In genomic region chr2:42936632-42936996, GRCh38 we compare ENCODE assay signal across 21 cellular contexts.
A peak's percentile ranks its signal among the peaks of the same experiment; 100 is the strongest.
DNase-seq lines count a peak whose midpoint lies in the region; ATAC-seq and TF ChIP-seq lines count a peak whose summit lies in the region.
"Had no signal": no experiment of that assay in that cellular context is flagged by ENCODE, and none has a peak within 500 bp of the region (broad histone marks: within the 10 kb centered on the region; RNA-seq: fewer than 3 reads in every experiment).

No MANE protein-coding gene starts in this region.

- H3K36me3 Mint-ChIP-seq in nephron (ENCODE audit: low read depth): no peaks in the 10 kb centered on the region
- H3K36me3 Mint-ChIP-seq: CD4-positive, CD25-positive, alpha-beta regulatory T cell had no signal

- H3K36me3 ChIP-seq in esophagus squamous epithelium: no peaks in the 10 kb centered on the region
- no peaks in the 10 kb centered on the region for H3K36me3 ChIP-seq in thyroid gland
- H3K36me3 ChIP-seq in body of pancreas (replicated peaks in 1 of 2; ENCODE audit: insufficient read depth in 1 of 2, low read depth in 2 of 2): no peaks in the 10 kb centered on the region

- WGBS in esophagus squamous epithelium, 2 donors: 0 to 51% methylated on average over 1 to 2 of the region's 3 CpGs
- WGBS in thyroid gland, 2 donors: 62 to 82% methylated on average over 3 of the region's 3 CpGs
- whole genome bisulfite sequencing in body of pancreas, 2 donors: 71 to 72% methylated on average over 3 of the region's 3 CpGs

- H3K27ac ChIP-seq in esophagus squamous epithelium (peak overlapping the region; percentile 67 to 91 (median 77)), thyroid gland (peak overlapping the region in 2 of 3 donors; percentile 24 to 58), body of pancreas (no peak overlapping the region)

- H3K9me3 ChIP-seq in esophagus squamous epithelium (no peaks in the 10 kb centered on the region), thyroid gland (no peaks in the 10 kb centered on the region), body of pancreas (no peaks in the 10 kb centered on the region)

- TF ChIP-seq POLR2A in esophagus squamous epithelium (IDR thresholded peaks at IDR 0.05) (no peak), thyroid gland (IDR thresholded peaks at IDR 0.05) (no peak), body of pancreas (IDR thresholded peaks at IDR 0.05) (no peak)

- H3K4me3 Mint-ChIP-seq in nephron: no peak overlapping the region
- H3K4me3 Mint-ChIP-seq: CD4-positive, CD25-positive, alpha-beta regulatory T cell had no signal

- TF ChIP-seq CTCF in esophagus squamous epithelium (IDR thresholded peaks at IDR 0.05) (no peak), nephron (IDR thresholded peaks at IDR 0.05; ENCODE audit: unreplicated experiment in 3 of 3) (no peak), thyroid gland (IDR thresholded peaks at IDR 0.05) (no peak), body of pancreas (IDR thresholded peaks at IDR 0.05) (no peak)

- H3K27me3 ChIP-seq in esophagus squamous epithelium: no peaks in the 10 kb centered on the region
- no peaks in the 10 kb centered on the region for H3K27me3 ChIP-seq in thyroid gland
- no peaks in the 10 kb centered on the region for H3K27me3 ChIP-seq in body of pancreas

- intact Hi-C loops in Right ventricle myocardium inferior (cut with DNase I) (no loop called here), left ventricle myocardium superior (cut with micrococcal nuclease) (no loop called here), esophagus squamous epithelium (cut with DNase I) (no loop called here), thyroid gland (cut with DNase I) (loop anchor here (10.0 kb wide), 1 partner anchor 72 kb away; no protein-coding TSS in a partner anchor), body of pancreas (cut with DNase I) (no loop called here), head of caudate nucleus (cut with DNase I) (no loop called here)

- H3K4me1 ChIP-seq in esophagus squamous epithelium: peaks cover 28 to 83% (median 72%) of the 10 kb centered on the region in 3 donors
- H3K4me1 ChIP-seq in thyroid gland: peaks cover 41 to 60% of the 10 kb centered on the region in 2 donors
- H3K4me1 ChIP-seq in body of pancreas: peaks cover 7% of the 10 kb centered on the region

- H3K4me3 ChIP-seq in esophagus squamous epithelium (no peak overlapping the region), thyroid gland (replicated peaks in 1 of 3) (no peak overlapping the region), body of pancreas (no peak overlapping the region)

- H3K9me3 Mint-ChIP-seq in nephron: no peaks in the 10 kb centered on the region

- DNase-seq in Right ventricle myocardium inferior (ENCODE audit: missing footprints) (peak; percentile 32), left ventricle myocardium superior (no peak), esophagus squamous epithelium (lab: John Stamatoyannopoulos, UW) (no peak), thyroid gland (no peak), body of pancreas (no peak), head of caudate nucleus (no peak)
- DNase-seq: 8988T; CD4-positive, CD25-positive, alpha-beta regulatory T cell; COR-L47; DMS 273 treated with DMSO at 0.1 percent for 48 hours; DND-41; GOT3; NCI-H1105 treated with DMSO at 0.1 percent for 48 hours; NCI-H1694 treated with DMSO at 0.1 percent for 48 hours; NCI-H2107; NCI-H2227 treated with DMSO at 0.1 percent for 48 hours; NCI-H510A treated with DMSO at 0.1 percent for 48 hours; NCI-H774; SHP77 treated with DMSO at 0.1 percent for 48 hours had no signal

- ATAC-seq in Right ventricle myocardium inferior (no peak), left ventricle myocardium superior (no peak), body of pancreas (no peak), GM19328 (IDR thresholded peaks at IDR 0.05; ENCODE audit: unreplicated experiment) (no peak)

- peaks cover 3% of the 10 kb centered on the region for H3K27me3 Mint-ChIP-seq in nephron (ENCODE audit: low read depth)

- H3K4me1 Mint-ChIP-seq in nephron: peaks cover 60% of the 10 kb centered on the region

- peak overlapping the region in 2 of 3 experiments; percentile 58 to 99 for H3K27ac Mint-ChIP-seq in nephron
- H3K27ac Mint-ChIP-seq: CD4-positive, CD25-positive, alpha-beta regulatory T cell had no signal

Comparison
In these comparisons a context has a peak if more than half of its experiments do, and no peak if none do; other contexts are left out.
1. H3K27ac ChIP-seq: peak in esophagus squamous epithelium (4 of 4) and thyroid gland (2 of 3); none in body of pancreas (0 of 4).